In genomic region chr16:23125277-23125676, GRCh38 we compare ENCODE assay signal across 21 cellular contexts. TPM values are rescaled to one million over a fixed set of nuclear protein-coding genes. Genes with fewer than 3 reads are reported as not detected.
DNase-seq lines count a peak whose midpoint lies in the region; ATAC-seq, FAIRE-seq and TF ChIP-seq lines count a peak whose summit lies in the region.
"Had no signal": no experiment of that assay in that cellular context is flagged by ENCODE, and none has a peak within 500 bp of the region (broad histone marks: within the 10 kb centered on the region; RNA-seq: fewer than 3 reads in every experiment).

No MANE protein-coding gene starts in this region.

- no peak overlapping the region for H3K9ac ChIP-seq in endocrine pancreas (ENCODE audit: control insufficient read depth, insufficient read depth, low read length)

- FAIRE-seq in RCC 7860 (lab: Jason Lieb, UNC) = peak; percentile 46

- intact Hi-C loops in aorta (cut with DNase I) (no loop called here), thyroid gland (cut with DNase I) (no loop called here)

- TF ChIP-seq POLR2A in GM18505 (IDR thresholded peaks at IDR 0.05; ENCODE audit: borderline replicate concordance, extremely low read depth, insufficient read depth, insufficient read length) (no peak), thyroid gland (IDR thresholded peaks at IDR 0.05) (no peak)

- peak overlapping the region; percentile 22 for H3K4me3 ChIP-seq in endocrine pancreas (ENCODE audit: control insufficient read depth, insufficient read depth, low read length)
- no peak overlapping the region for H3K4me3 ChIP-seq in aorta (ENCODE audit: low read length in 2 of 2)
- no peak overlapping the region for H3K4me3 ChIP-seq in thyroid gland (replicated peaks in 1 of 3)
- H3K4me3 ChIP-seq: adrenal gland, ovary, skin epidermis had no signal

- no peak for ATAC-seq in GM18505 (IDR thresholded peaks at IDR 0.05; ENCODE audit: unreplicated experiment)
- ATAC-seq in aorta (ENCODE audit: low FRiP score) = no peak
- ATAC-seq: PC-3 had no signal

- H3K4me1 ChIP-seq in endocrine pancreas (ENCODE audit: control insufficient read depth, insufficient read depth, low read length) (peaks cover 9% of the 10 kb centered on the region), aorta (ENCODE audit: control insufficient read depth in 1 of 2, insufficient read depth in 2 of 2, low read length in 2 of 2) (peaks cover 10 to 11% of the 10 kb centered on the region in 2 donors), thyroid gland (peaks cover 0 to 19% of the 10 kb centered on the region in 2 donors)

- DNase-seq in RCC 7860 (ENCODE audit: low spot score) (no peak), left kidney (ENCODE audit: low read depth, low spot score) (peak; percentile 88), aorta (no peak), superior temporal gyrus (ENCODE audit: extremely low spot score) (no peak), thyroid gland (no peak)
- DNase-seq: activated CD4-positive, alpha-beta T cell treated with anti-CD3 and anti-CD28 coated beads, Interleukin-2, amount 10 ng/mL, durations not matched to agents 24 days and 14 days; activated CD8-positive, alpha-beta memory T cell treated with anti-CD3 and anti-CD28 coated beads, Interleukin-2, amount 50 U/mL, for 4 hours; activated gamma-delta T cell; adrenal gland; central memory CD4-positive, alpha-beta T cell; left cardiac atrium; NCI-H1417 treated with DMSO at 0.1 percent for 48 hours; NCI-H2171; ovary; PC-3; stimulated activated CD4-positive, alpha-beta T cell treated with anti-CD3 and anti-CD28 coated beads, Interleukin-4, amount 100 ng/mL, for 24 hours had no signal

- H3K9me3 ChIP-seq in endocrine pancreas (ENCODE audit: control insufficient read depth, low read length) = no peaks in the 10 kb centered on the region
- H3K9me3 ChIP-seq in aorta (ENCODE audit: control insufficient read depth, low read length) = no peaks in the 10 kb centered on the region
- no peaks in the 10 kb centered on the region for H3K9me3 ChIP-seq in thyroid gland
- H3K9me3 ChIP-seq: adrenal gland, ovary had no signal

- TF ChIP-seq CTCF in thyroid gland (IDR thresholded peaks at IDR 0.05) = no peak

- no peaks in the 10 kb centered on the region for H3K36me3 ChIP-seq in endocrine pancreas (ENCODE audit: control insufficient read depth, insufficient read depth, low read length)
- no peaks in the 10 kb centered on the region for H3K36me3 ChIP-seq in aorta (ENCODE audit: control insufficient read depth in 1 of 2, insufficient read depth in 2 of 2, low read length in 1 of 2)
- no peaks in the 10 kb centered on the region for H3K36me3 ChIP-seq in thyroid gland
- H3K36me3 ChIP-seq: adrenal gland, ovary had no signal

- 50 to 53% methylated on average over 2 of the region's 2 CpGs for WGBS in aorta, 2 donors
- 24 to 52% methylated on average over 2 of the region's 2 CpGs for WGBS in thyroid gland, 2 donors

- H3K27ac ChIP-seq in temporal lobe (ENCODE audit: low read depth, low read length) = peak overlapping the region; percentile 23
- H3K27ac ChIP-seq in aorta (ENCODE audit: low read depth in 1 of 2, low read length in 2 of 2) = no peak overlapping the region
- H3K27ac ChIP-seq in thyroid gland = no peak overlapping the region
- H3K27ac ChIP-seq: adrenal gland, ovary had no signal

- H3K27me3 ChIP-seq in endocrine pancreas (ENCODE audit: control insufficient read depth, insufficient read depth, low read length) (no peaks in the 10 kb centered on the region), aorta (ENCODE audit: control insufficient read depth in 1 of 2, insufficient read depth in 2 of 2, low read length in 1 of 2) (no peaks in the 10 kb centered on the region), thyroid gland (no peaks in the 10 kb centered on the region)
- H3K27me3 ChIP-seq: adrenal gland, ovary had no signal

RNA-seq across cellular contexts. Expression of gene USP31, which starts 24.0 kb away (rescaled TPM):
- total RNA-seq in temporal lobe (25.1 TPM), aorta (10 to 100 TPM; 19.6 to 24.6 TPM), thyroid gland (10 to 100 TPM; 10.0 to 18.2 (median 13.2) TPM)
- 1 to 10 TPM; 1.4 to 2.6 TPM for polyA plus RNA-seq in aorta

RNA-seq across cellular contexts. Expression of gene SCNN1G, which starts 57.3 kb away (rescaled TPM):
- total RNA-seq in temporal lobe (0.98 TPM), aorta (not detected), thyroid gland (1 to 10 TPM; 3.4 to 6.5 (median 5.6) TPM)
- polyA plus RNA-seq in aorta = under 1 TPM in 1 of 2 donors, not detected in 1; 0.63 TPM
- total RNA-seq: activated CD4-positive, alpha-beta T cell treated with anti-CD3 and anti-CD28 coated beads, Interleukin-2, amount 10 ng/mL, durations not matched to agents 24 days and 14 days had no signal
- polyA plus RNA-seq: BJ had no signal
